ENCODE assay signal across 21 cellular contexts in genomic region chr1:90502696-90503095, GRCh38.
DNase-seq lines count a peak whose midpoint lies in the region; ATAC-seq, FAIRE-seq and TF ChIP-seq lines count a peak whose summit lies in the region.
"Had no signal": no experiment of that assay in that cellular context is flagged by ENCODE, and none has a peak within 500 bp of the region (broad histone marks: within the 10 kb centered on the region; RNA-seq: fewer than 3 reads in every experiment).

No MANE protein-coding gene starts in this region.

- no peak overlapping the region for H2BK120ac ChIP-seq in neuronal stem cell (ENCODE audit: low read depth, low read length)

- peak; percentile 24; the same call in 2 of the 3 replicates for ATAC-seq in GM12878
- ATAC-seq: HepG2 had no signal

- no TSS peak for BruUV-seq in GM12878 (replicated peaks; lab: Mats Ljungman, UMichigan)

- H4K20me1 ChIP-seq in GM12878 (ENCODE audit: control insufficient read depth, insufficient read depth): no peaks in the 10 kb centered on the region

- no peak overlapping the region for H4K91ac ChIP-seq in neuronal stem cell (ENCODE audit: low read depth, low read length, poor library complexity)

- no peak overlapping the region for H2BK15ac ChIP-seq in neuronal stem cell (ENCODE audit: low read length)

- H3K9me3 ChIP-seq in HUES48 (ENCODE audit: control insufficient read depth, insufficient read depth, low read length) (no peaks in the 10 kb centered on the region), GM12878 (replicated peaks; ENCODE audit: control insufficient read depth, insufficient read depth, low read length) (no peaks in the 10 kb centered on the region), neuronal stem cell (replicated peaks in 1 of 2; ENCODE audit: control insufficient read depth in 2 of 2, insufficient read depth in 1 of 2, low read depth in 1 of 2, low read length in 2 of 2) (no peaks in the 10 kb centered on the region)

- RAD21 ChIA-PET in GM12878 (lab: Charles Lee; ENCODE audit: unreplicated experiment): interaction anchor here (0.6 to 2.5 kb wide), 9 partner anchors 8 to 76 kb away, joined by 3 to 22 read pairs (median 5); no protein-coding TSS in a partner anchor

- no peak overlapping the region for H4K8ac ChIP-seq in neuronal stem cell (ENCODE audit: low read depth, low read length)

- H3K36me3 ChIP-seq in HUES48 (ENCODE audit: control insufficient read depth, insufficient read depth, low read length): no peaks in the 10 kb centered on the region
- H3K36me3 ChIP-seq in GM12878 (ENCODE audit: control insufficient read depth in 2 of 2, insufficient read depth in 2 of 2, low read length in 1 of 2): no peaks in the 10 kb centered on the region
- no peaks in the 10 kb centered on the region for H3K36me3 ChIP-seq in neuronal stem cell (replicated peaks in 1 of 2; ENCODE audit: control insufficient read depth in 2 of 2, insufficient read depth in 2 of 2, low read length in 2 of 2)

- H3K27me3 ChIP-seq in HUES48 (ENCODE audit: control insufficient read depth, insufficient read depth, low read length) (no peaks in the 10 kb centered on the region), GM12878 (replicated peaks in 1 of 2; ENCODE audit: control insufficient read depth in 2 of 2, insufficient read depth in 2 of 2, low read length in 1 of 2) (no peaks in the 10 kb centered on the region), neuronal stem cell (ENCODE audit: control insufficient read depth in 3 of 3, insufficient read depth in 3 of 3, low read depth in 1 of 3, low read length in 3 of 3) (peaks cover 0 to 43% (median 0%) of the 10 kb centered on the region in 3 experiments)

- H3K9ac ChIP-seq in HUES48 (ENCODE audit: low read depth, low read length) (no peak overlapping the region), GM12878 (ENCODE audit: control insufficient read depth, insufficient read depth, low read length) (no peak overlapping the region), neuronal stem cell (ENCODE audit: low read depth, low read length, poor library complexity) (no peak overlapping the region)

- H3K14ac ChIP-seq in neuronal stem cell (ENCODE audit: low read length): no peak overlapping the region

- no peak overlapping the region for H2AFZ ChIP-seq in GM12878 (ENCODE audit: control insufficient read depth, low read depth, low read length)
- H2AFZ ChIP-seq in neuronal stem cell (ENCODE audit: low read length): no peak overlapping the region

- no peak for TF ChIP-seq RAD21 in GM12878 (IDR thresholded peaks at IDR 0.05; ENCODE audit: insufficient read depth, low read depth, low read length)

- no peak for TF ChIP-seq POLR2A in GM12878 (IDR thresholded peaks at IDR 0.05; ENCODE audit: low read depth, low read length)

- H3K4me2 ChIP-seq in GM12878 (ENCODE audit: control insufficient read depth, insufficient read depth): no peak overlapping the region
- H3K4me2 ChIP-seq in neuronal stem cell (ENCODE audit: insufficient read depth, low read length, poor library complexity, severe bottlenecking): no peak overlapping the region

- in situ Hi-C loops in GM12878 (cut with MboI): no loop called here

- no peak overlapping the region for H2BK12ac ChIP-seq in neuronal stem cell (ENCODE audit: low read length)

- H3K79me1 ChIP-seq in neuronal stem cell (ENCODE audit: low read depth, low read length): no peaks in the 10 kb centered on the region

- SMC1A ChIA-PET in GM12878 (lab: Charles Lee; ENCODE audit: uncharacterized antibody, unreplicated experiment): interaction anchor here (0.6 to 4.3 kb wide), 12 partner anchors 8 to 370 kb away, joined by 3 to 28 read pairs (median 4); no protein-coding TSS in a partner anchor

- TF ChIP-seq CTCF in GM12878 (IDR thresholded peaks at IDR 0.05 in 2 of 3, conservative IDR thresholded peaks at IDR 0.05 in 1 of 3; ENCODE audit: control insufficient read depth in 2 of 3, extremely low read depth in 1 of 3, insufficient read depth in 1 of 3, low read depth in 3 of 3, low read length in 3 of 3): no peak

- WGBS in GM12878 (ENCODE audit: insufficient coverage, insufficient replicate concordance, low lambda C conversion rate, missing lambda C conversion rate): 70% methylated on average over 1 of the region's 1 CpG
- no CpG with 5 or more reads among the region's 1 CpG for WGBS in neuronal stem cell (ENCODE audit: extremely low coverage in 2 of 2, insufficient read length in 2 of 2, insufficient replicate concordance in 1 of 2), 2 donors

- H2BK5ac ChIP-seq in neuronal stem cell (ENCODE audit: low read length): no peak overlapping the region

- H3K4me1 ChIP-seq in HUES48 (ENCODE audit: control insufficient read depth, insufficient read depth, low read length): peaks cover 28% of the 10 kb centered on the region
- H3K4me1 ChIP-seq in GM12878 (ENCODE audit: control insufficient read depth, insufficient read depth, low read length): no peaks in the 10 kb centered on the region
- H3K4me1 ChIP-seq in neuronal stem cell (ENCODE audit: control insufficient read depth in 2 of 2, insufficient read depth in 1 of 2, low read depth in 1 of 2, low read length in 2 of 2): peaks cover 8 to 14% of the 10 kb centered on the region in 2 donors

- H3K4me3 ChIP-seq in HUES48 (ENCODE audit: low read depth, low read length): no peak overlapping the region
- H3K4me3 ChIP-seq in GM12878: no peak overlapping the region
- no peak overlapping the region for H3K4me3 ChIP-seq in neuronal stem cell (ENCODE audit: low read length in 2 of 2)

- POLR2A ChIA-PET in GM12878 (lab: Charles Lee): interaction anchor here (1.4 to 1.5 kb wide), 2 partner anchors 9 to 27 kb away, joined by 4 to 5 read pairs; no protein-coding TSS in a partner anchor

- no peak for FAIRE-seq in GM12878 (lab: Jason Lieb, UNC)
- FAIRE-seq: G401.6, HepG2 had no signal

- DNase-seq in GM12878 (ENCODE audit: low read depth, low spot score): no peak
- DNase-seq in islet precursor cell: peak; percentile 68
- DNase-seq in neuronal stem cell (ENCODE audit: low spot score): peak; percentile 74
- DNase-seq in A172 (ENCODE audit: low spot score): no peak
- DNase-seq in substantia nigra (lab: John Stamatoyannopoulos, UW): no peak
- DNase-seq in HK-2 (ENCODE audit: unreplicated experiment): no peak
- DNase-seq: AML-193, DND-41, HCEC 1CT, KBM-7, NCI-H1105 treated with DMSO at 0.1 percent for 48 hours, NCI-H1694 treated with DMSO at 0.1 percent for 48 hours, NCI-H2107, NCI-H345, NCI-H524 treated with DMSO at 0.1 percent for 48 hours, Right ventricle myocardium superior, SW 1271 had no signal

- H2AK5ac ChIP-seq in neuronal stem cell (ENCODE audit: low read depth, low read length): no peak overlapping the region

- intact Hi-C loops in GM12878 (cut with micrococcal nuclease; ENCODE audit: unreplicated experiment): no loop called here

- no peak overlapping the region for H3K4ac ChIP-seq in neuronal stem cell (ENCODE audit: low read length)

- CTCF ChIA-PET in GM12878 (lab: Yijun Ruan, JAX): interaction anchor here (0.6 to 1.7 kb wide), 11 partner anchors 9 to 376 kb away, joined by 3 to 10 read pairs (median 4); no protein-coding TSS in a partner anchor

- no peaks in the 10 kb centered on the region for H3K79me2 ChIP-seq in GM12878 (ENCODE audit: control insufficient read depth, insufficient read depth, low read length)

- H3K18ac ChIP-seq in neuronal stem cell (ENCODE audit: low read length): no peak overlapping the region

- H3K27ac ChIP-seq in HUES48 (ENCODE audit: low read depth, low read length) (peak overlapping the region; percentile 67), GM12878 (ENCODE audit: control insufficient read depth, insufficient read depth) (no peak overlapping the region), neuronal stem cell (replicated peaks; ENCODE audit: low read length) (peak overlapping the region; percentile 18), substantia nigra (ENCODE audit: low read depth, low read length, poor library complexity, severe bottlenecking) (no peak overlapping the region)
- H3K27ac ChIP-seq: C4-2B had no signal

- no peak overlapping the region for H3K23ac ChIP-seq in neuronal stem cell (ENCODE audit: low read depth, low read length, poor library complexity)

- TF ChIP-seq EP300 in GM12878 (IDR thresholded peaks at IDR 0.05; ENCODE audit: borderline replicate concordance in 1 of 2, control insufficient read depth in 1 of 2, low read depth in 2 of 2, low read length in 2 of 2): no peak

TF ChIP-seq in GM12878, 131 proteins besides CTCF, POLR2A, EP300 and RAD21 (continues in another document):
- TF ChIP-seq CEBPZ (IDR thresholded peaks at IDR 0.05; ENCODE audit: low read depth, low read length): no peak
- no peak for TF ChIP-seq CBX5 (IDR thresholded peaks at IDR 0.05; ENCODE audit: low read depth)
- no peak for TF ChIP-seq EED (IDR thresholded peaks at IDR 0.05; ENCODE audit: low read depth)
- no peak for TF ChIP-seq IRF4 (IDR thresholded peaks at IDR 0.05; ENCODE audit: low read depth, low read length)
- TF ChIP-seq ZNF274 (IDR thresholded peaks at IDR 0.05; ENCODE audit: insufficient read depth, insufficient read length): no peak
- no peak for TF ChIP-seq MXI1 (IDR thresholded peaks at IDR 0.05; ENCODE audit: low read depth, low read length)

Comparison
In these comparisons a context has a peak if more than half of its experiments do, and no peak if none do; other contexts are left out.
1. H3K27ac ChIP-seq: peak in HUES48 (single experiment) and neuronal stem cell (single experiment); none in GM12878 (single experiment) and substantia nigra (single experiment).
2. DNase-seq: peak in islet precursor cell (single experiment) and neuronal stem cell (single experiment); none in GM12878 (single experiment), A172 (single experiment), substantia nigra (0 of 49) and HK-2 (single experiment).